In genomic region chr17:17548044-17548443, GRCh38 we compare ENCODE assay signal across 2 cellular contexts.
TF ChIP-seq lines count a peak whose summit lies in the region.

No MANE protein-coding gene starts in this region.

TF ChIP-seq in liver, 16 proteins besides CTCF, POLR2A, EP300 and RAD21:
- TF ChIP-seq YY1 (IDR thresholded peaks at IDR 0.05) (no peak), HNF4A (conservative IDR thresholded peaks at IDR 0.05) (no peak), GABPA (IDR thresholded peaks at IDR 0.05 in 1 of 2, conservative IDR thresholded peaks at IDR 0.05 in 1 of 2) (no peak), FOXA2 (IDR thresholded peaks at IDR 0.05) (no peak), ATF3 (IDR thresholded peaks at IDR 0.05) (no peak)

TF ChIP-seq in HepG2, 621 proteins besides CTCF, POLR2A, EP300 and RAD21:
- TF ChIP-seq ZNF670 (CRISPR knock-in tag; IDR thresholded peaks at IDR 0.05; ENCODE audit: borderline replicate concordance) (no peak), FLYWCH1 (CRISPR knock-in tag; IDR thresholded peaks at IDR 0.05) (no peak), KMT2B (CRISPR knock-in tag; IDR thresholded peaks at IDR 0.05) (no peak), FOXK2 (IDR thresholded peaks at IDR 0.05) (no peak), TBX2 (CRISPR knock-in tag; IDR thresholded peaks at IDR 0.05; ENCODE audit: borderline replicate concordance) (no peak), RBAK (CRISPR knock-in tag; IDR thresholded peaks at IDR 0.05) (no peak), SIN3A (IDR thresholded peaks at IDR 0.05; ENCODE audit: borderline replicate concordance, low read depth, low read length) (no peak), HNRNPL (IDR thresholded peaks at IDR 0.05; ENCODE audit: low read depth, low read length) (no peak), ZNF816 (CRISPR knock-in tag; IDR thresholded peaks at IDR 0.05; ENCODE audit: borderline replicate concordance) (no peak), REST (IDR thresholded peaks at IDR 0.05; ENCODE audit: borderline replicate concordance in 1 of 2, low read depth in 1 of 2, low read length in 2 of 2) (no peak), UBTF (CRISPR knock-in tag; IDR thresholded peaks at IDR 0.05) (no peak), ZNF235 (CRISPR knock-in tag; IDR thresholded peaks at IDR 0.05; ENCODE audit: borderline replicate concordance) (no peak), FOXA3 (CRISPR knock-in tag; IDR thresholded peaks at IDR 0.05) (no peak), ZNF512B (CRISPR knock-in tag; IDR thresholded peaks at IDR 0.05; ENCODE audit: borderline replicate concordance) (no peak), SNAPC2 (CRISPR knock-in tag; IDR thresholded peaks at IDR 0.05) (no peak), DMAP1 (CRISPR knock-in tag; IDR thresholded peaks at IDR 0.05) (no peak), ZNF572 (CRISPR knock-in tag; IDR thresholded peaks at IDR 0.05) (no peak), HINFP (CRISPR knock-in tag; IDR thresholded peaks at IDR 0.05; ENCODE audit: low read depth) (no peak), ZNF788 (CRISPR knock-in tag; IDR thresholded peaks at IDR 0.05; ENCODE audit: borderline replicate concordance) (no peak), FOXJ3 (CRISPR knock-in tag; IDR thresholded peaks at IDR 0.05; ENCODE audit: borderline replicate concordance) (no peak)
